Comparison of ENCODE assay signal across 1 cellular context in genomic region chr15:98799461-98799971, GRCh38.
TF ChIP-seq lines count a peak whose summit lies in the region.

No MANE protein-coding gene starts in this region.

TF ChIP-seq in HEK293, 187 proteins besides CTCF, POLR2A, EP300 and RAD21 (continued from another document and continues in another):
- no peak for TF ChIP-seq PRDM4 (tag by site-specific recombination; IDR thresholded peaks at IDR 0.05)
- 0 out of 2 replicates have a peak, but pooled peaks have one; percentile 9 for TF ChIP-seq SP2 (tag by site-specific recombination; IDR thresholded peaks at IDR 0.05)
- no peak for TF ChIP-seq ZNF610 (tag by site-specific recombination; IDR thresholded peaks at IDR 0.05; ENCODE audit: borderline replicate concordance)
- TF ChIP-seq SETDB1 (IDR thresholded peaks at IDR 0.05; ENCODE audit: insufficient read length, low read length): no peak
- peak; percentile 41; the same call in 1 of the 2 replicates for TF ChIP-seq ZNF366 (tag by site-specific recombination; conservative IDR thresholded peaks at IDR 0.05)
- no peak for TF ChIP-seq KLF8 (tag by site-specific recombination; IDR thresholded peaks at IDR 0.05)
- no peak for TF ChIP-seq ZNF202 (tag by site-specific recombination; IDR thresholded peaks at IDR 0.05; ENCODE audit: borderline replicate concordance)
- TF ChIP-seq GLIS2 (tag by site-specific recombination; IDR thresholded peaks at IDR 0.05): peak; percentile 63
- peak; percentile 97 for TF ChIP-seq ZIC2 (tag by site-specific recombination; IDR thresholded peaks at IDR 0.05)
- peak; percentile 13; the same call in 1 of the 2 replicates for TF ChIP-seq ZNF639 (tag by site-specific recombination; IDR thresholded peaks at IDR 0.05)
- TF ChIP-seq MYNN (tag by site-specific recombination; IDR thresholded peaks at IDR 0.05; ENCODE audit: borderline replicate concordance): no peak
- no peak for TF ChIP-seq ZNF394 (tag by site-specific recombination; IDR thresholded peaks at IDR 0.05; ENCODE audit: borderline replicate concordance)
- TF ChIP-seq KLF10 (tag by site-specific recombination; IDR thresholded peaks at IDR 0.05): 0 out of 2 replicates have a peak, but pooled peaks have one; percentile 30
- TF ChIP-seq BCL11B (tag by site-specific recombination; IDR thresholded peaks at IDR 0.05; ENCODE audit: low read depth): no peak
- TF ChIP-seq GLIS1 (tag by site-specific recombination; IDR thresholded peaks at IDR 0.05): peak; percentile 98
- TF ChIP-seq ZEB2 (tag by site-specific recombination; IDR thresholded peaks at IDR 0.05): peak; percentile 47
- TF ChIP-seq ZNF148 (tag by site-specific recombination; IDR thresholded peaks at IDR 0.05; ENCODE audit: borderline replicate concordance): no peak
- TF ChIP-seq ZNF23 (tag by site-specific recombination; IDR thresholded peaks at IDR 0.05; ENCODE audit: borderline replicate concordance): no peak
- TF ChIP-seq PRDM1 (tag by site-specific recombination; IDR thresholded peaks at IDR 0.05): 0 out of 2 replicates have a peak, but pooled peaks have one; percentile 30
- TF ChIP-seq KLF1 (tag by site-specific recombination; IDR thresholded peaks at IDR 0.05): no peak
- TF ChIP-seq ZSCAN4 (tag by site-specific recombination; IDR thresholded peaks at IDR 0.05): no peak
- TF ChIP-seq ZNF280D (tag by site-specific recombination; IDR thresholded peaks at IDR 0.05): no peak
- TF ChIP-seq TRIM28 (IDR thresholded peaks at IDR 0.05; ENCODE audit: borderline replicate concordance, low read length): no peak
- peak; percentile 22; the same call in 1 of the 2 replicates for TF ChIP-seq ZBTB48 (tag by site-specific recombination; IDR thresholded peaks at IDR 0.05)
- TF ChIP-seq PATZ1 (tag by site-specific recombination; IDR thresholded peaks at IDR 0.05): peak; percentile 78
- TF ChIP-seq ZXDB (tag by site-specific recombination; IDR thresholded peaks at IDR 0.05): no peak; the same call in 1 of the 2 replicates
- no peak for TF ChIP-seq ZNF596 (tag by site-specific recombination; IDR thresholded peaks at IDR 0.05)
- 0 out of 2 replicates have a peak, but pooled peaks have one; percentile 39 for TF ChIP-seq ZNF362 (tag by site-specific recombination; IDR thresholded peaks at IDR 0.05)
- no peak for TF ChIP-seq ZBTB8A (tag by site-specific recombination; IDR thresholded peaks at IDR 0.05)
- TF ChIP-seq ZNF449 (tag by site-specific recombination; IDR thresholded peaks at IDR 0.05): no peak
- 0 out of 2 replicates have a peak, but pooled peaks have one; percentile 23 for TF ChIP-seq ZNF600 (tag by site-specific recombination; IDR thresholded peaks at IDR 0.05)
- 0 out of 2 replicates have a peak, but pooled peaks have one; percentile 15 for TF ChIP-seq ZNF335 (tag by site-specific recombination; conservative IDR thresholded peaks at IDR 0.05)
- no peak for TF ChIP-seq ZNF677 (tag by site-specific recombination; IDR thresholded peaks at IDR 0.05)
- no peak for TF ChIP-seq REPIN1 (tag by site-specific recombination; IDR thresholded peaks at IDR 0.05; ENCODE audit: low read depth)
- TF ChIP-seq ZNF670 (tag by site-specific recombination; IDR thresholded peaks at IDR 0.05; ENCODE audit: low read depth): no peak
- no peak for TF ChIP-seq ZFP37 (tag by site-specific recombination; IDR thresholded peaks at IDR 0.05)
- TF ChIP-seq ZSCAN18 (tag by site-specific recombination; IDR thresholded peaks at IDR 0.05): no peak
- TF ChIP-seq ZNF404 (tag by site-specific recombination; IDR thresholded peaks at IDR 0.05): no peak
- TF ChIP-seq ZNF16 (tag by site-specific recombination; IDR thresholded peaks at IDR 0.05; ENCODE audit: low read depth): no peak
